In genomic region chr1:25232866-25233784, GRCh38 we compare ENCODE assay signal across 9 cellular contexts. TPM values are rescaled to one million over a fixed set of nuclear protein-coding genes. Genes with fewer than 3 reads are reported as not detected.
A peak's percentile ranks its signal among the peaks of the same experiment; 100 is the strongest.
DNase-seq lines count a peak whose midpoint lies in the region; ATAC-seq and TF ChIP-seq lines count a peak whose summit lies in the region.
"Had no signal": no experiment of that assay in that cellular context is flagged by ENCODE, and none has a peak within 500 bp of the region (broad histone marks: within the 10 kb centered on the region; RNA-seq: fewer than 3 reads in every experiment).

No MANE protein-coding gene starts in this region.

- peak overlapping the region; percentile 87 for H3K4me3 ChIP-seq in GM12875 (ENCODE audit: low read depth, low read length)

- no peak for TF ChIP-seq CTCF in GM12875 (IDR thresholded peaks at IDR 0.05; ENCODE audit: borderline replicate concordance, insufficient read depth, low read depth, low read length)

- CTCF ChIA-PET in activated CD4-positive, alpha-beta memory T cell treated with anti-CD3 and anti-CD28 coated beads for 36 hours (lab: Charles Lee), result interaction anchor here (0.9 to 1.4 kb wide), 3 partner anchors 9 to 195 kb away, joined by 3 to 7 read pairs (median 4); partner anchors contain the start of gene RSRP1

- no peaks in the 10 kb centered on the region for H3K9me3 Mint-ChIP-seq in activated CD4-positive, alpha-beta memory T cell treated with anti-CD3 and anti-CD28 coated beads for 36 hours
- H3K9me3 Mint-ChIP-seq: IgD-negative memory B cell had no signal

- no peak overlapping the region for H3K27ac Mint-ChIP-seq in activated CD4-positive, alpha-beta memory T cell treated with anti-CD3 and anti-CD28 coated beads for 36 hours

- H3K4me3 Mint-ChIP-seq in activated CD4-positive, alpha-beta memory T cell treated with anti-CD3 and anti-CD28 coated beads for 36 hours, result no peak overlapping the region

- peaks cover 37% of the 10 kb centered on the region for H3K4me1 Mint-ChIP-seq in activated CD4-positive, alpha-beta memory T cell treated with anti-CD3 and anti-CD28 coated beads for 36 hours (ENCODE audit: low read depth)

- POLR2A ChIA-PET in activated CD4-positive, alpha-beta memory T cell treated with anti-CD3 and anti-CD28 coated beads for 36 hours (lab: Charles Lee), result interaction anchor here (1.0 to 2.6 kb wide), 10 partner anchors 9 to 591 kb away, joined by 3 to 29 read pairs (median 5); partner anchors contain the start of genes RSRP1, RUNX3 and TMEM50A

- DNase-seq in A172 (ENCODE audit: low spot score), result peak; percentile 82
- peak; percentile 50 for DNase-seq in NCI-H510A (lab: John Stamatoyannopoulos, UW)
- peak; percentile 85 for DNase-seq in activated CD4-positive, alpha-beta memory T cell treated with anti-CD3 and anti-CD28 coated beads for 36 hours
- DNase-seq in epidermal melanocyte (ENCODE audit: insufficient read length, low spot score), result peak; percentile 64
- DNase-seq in midbrain (lab: John Stamatoyannopoulos, UW), result peak; percentile 62
- peak in 4 of 6 experiments; percentile 19 to 58 (median 46) for DNase-seq in stimulated activated naive CD4-positive, alpha-beta T cell (lab: John Stamatoyannopoulos, UW)

- no peaks in the 10 kb centered on the region for H3K27me3 Mint-ChIP-seq in activated CD4-positive, alpha-beta memory T cell treated with anti-CD3 and anti-CD28 coated beads for 36 hours
- H3K27me3 Mint-ChIP-seq: IgD-negative memory B cell had no signal

- H3K36me3 Mint-ChIP-seq in activated CD4-positive, alpha-beta memory T cell treated with anti-CD3 and anti-CD28 coated beads for 36 hours, result peaks cover 9% of the 10 kb centered on the region

- intact Hi-C loops in activated CD4-positive, alpha-beta memory T cell treated with anti-CD3 and anti-CD28 coated beads for 36 hours (cut with micrococcal nuclease), result loop anchor here (1.0 to 10.0 kb wide), 6 partner anchors 7 to 818 kb away; partner anchors contain the start of genes NIPAL3, RSRP1, SRRM1 and STPG1

- peak; percentile 42 for ATAC-seq in HG03039 (IDR thresholded peaks at IDR 0.05; ENCODE audit: unreplicated experiment)

RNA-seq across cellular contexts. Expression of gene SYF2, which starts 0.8 kb away (rescaled TPM):
- 59.0 and 85.0 TPM in 2 replicates for total RNA-seq in A172 (2014; rRNA removed; shearing (Covaris generic))
- total RNA-seq in activated CD4-positive, alpha-beta memory T cell treated with anti-CD3 and anti-CD28 coated beads for 36 hours, result 10 to 100 TPM; 45.1 to 45.6 TPM

RNA-seq across cellular contexts. Expression of gene RSRP1, which starts 14.1 kb away (rescaled TPM):
- total RNA-seq in A172 (2014; rRNA removed; shearing (Covaris generic)), result 22.4 and 29.8 TPM in 2 replicates
- 100 to 1,000 TPM; 123 to 143 TPM for total RNA-seq in activated CD4-positive, alpha-beta memory T cell treated with anti-CD3 and anti-CD28 coated beads for 36 hours

RNA-seq across cellular contexts. Expression of gene RHD, which starts 39.2 kb away (rescaled TPM):
- not detected in 2 replicates for total RNA-seq in A172 (2014; rRNA removed; shearing (Covaris generic))
- total RNA-seq in activated CD4-positive, alpha-beta memory T cell treated with anti-CD3 and anti-CD28 coated beads for 36 hours, result not detected

Comparison
In these comparisons a context has a peak if more than half of its experiments do, and no peak if none do; other contexts are left out.
1. Peak in every context shown above with its lines: DNase-seq, ATAC-seq and H3K4me3 ChIP-seq.